In genomic region chr1:153962088-153963029, GRCh38 we compare ENCODE assay signal across 6 cellular contexts.
A peak's percentile ranks its signal among the peaks of the same experiment; 100 is the strongest.
DNase-seq lines count a peak whose midpoint lies in the region; ATAC-seq and TF ChIP-seq lines count a peak whose summit lies in the region.

No MANE protein-coding gene starts in this region.

- H3K36me3 ChIP-seq in SU-DHL-6 (ENCODE audit: low read length) = no peaks in the 10 kb centered on the region

- no peak overlapping the region for H2AFZ ChIP-seq in SU-DHL-6 (ENCODE audit: low read depth, low read length, severe bottlenecking)

- peaks cover 40% of the 10 kb centered on the region for H3K79me2 ChIP-seq in SU-DHL-6 (ENCODE audit: insufficient read depth, low read length)

- peak overlapping the region; percentile 60 for H3K4me3 ChIP-seq in SU-DHL-6 (ENCODE audit: insufficient read depth, low read length, poor library complexity, severe bottlenecking)

- H4K20me1 ChIP-seq in SU-DHL-6 (ENCODE audit: low read depth, low read length) = no peaks in the 10 kb centered on the region

- ATAC-seq in HG03159 (IDR thresholded peaks at IDR 0.05; ENCODE audit: unreplicated experiment) = no peak

- peaks cover 39% of the 10 kb centered on the region for H3F3A ChIP-seq in SU-DHL-6 (ENCODE audit: insufficient read depth)

- peak; percentile 53 for DNase-seq in GM03348 (ENCODE audit: low spot score)
- peak; percentile 65 for DNase-seq in iris pigment epithelial cell (ENCODE audit: low read depth)
- no peak for DNase-seq in activated CD4-positive, CD25-positive, alpha-beta regulatory T cell treated with anti-CD3 and anti-CD28 coated beads, Interleukin-2, amount 50 U/mL, for 72 hours
- DNase-seq in medulla oblongata (ENCODE audit: extremely low spot score) = no peak

- H3K9me3 ChIP-seq in SU-DHL-6 (ENCODE audit: insufficient read depth, low read length) = no peaks in the 10 kb centered on the region

- no peak for TF ChIP-seq CTCF in SU-DHL-6 (IDR thresholded peaks at IDR 0.05; ENCODE audit: insufficient read depth, low read length, poor library complexity, severe bottlenecking)

- H3K9me2 ChIP-seq in SU-DHL-6 (replicated peaks; ENCODE audit: insufficient read depth, low read length) = no peaks in the 10 kb centered on the region

- no peaks in the 10 kb centered on the region for H3K27me3 ChIP-seq in SU-DHL-6 (ENCODE audit: low read length)

- H3K4me2 ChIP-seq in SU-DHL-6 (ENCODE audit: low read depth, low read length, poor library complexity, severe bottlenecking) = peak overlapping the region; percentile 85

- H3K27ac ChIP-seq in SU-DHL-6 (ENCODE audit: low read depth, low read length) = peak overlapping the region; percentile 57

- peak overlapping the region; percentile 73 for H3K9ac ChIP-seq in SU-DHL-6 (ENCODE audit: low read length)

Comparison
In these comparisons a context has a peak if more than half of its experiments do, and no peak if none do; other contexts are left out.
1. DNase-seq: peak in GM03348 (single experiment) and iris pigment epithelial cell (single experiment); none in activated CD4-positive, CD25-positive, alpha-beta regulatory T cell treated with anti-CD3 and anti-CD28 coated beads, Interleukin-2, amount 50 U/mL, for 72 hours (single experiment) and medulla oblongata (single experiment).